Comparison of ENCODE assay signal across 1 cellular context in genomic region chr22:39520054-39520873, GRCh38.
A peak's percentile ranks its signal among the peaks of the same experiment; 100 is the strongest.
TF ChIP-seq lines count a peak whose summit lies in the region.

A gene with protein sequence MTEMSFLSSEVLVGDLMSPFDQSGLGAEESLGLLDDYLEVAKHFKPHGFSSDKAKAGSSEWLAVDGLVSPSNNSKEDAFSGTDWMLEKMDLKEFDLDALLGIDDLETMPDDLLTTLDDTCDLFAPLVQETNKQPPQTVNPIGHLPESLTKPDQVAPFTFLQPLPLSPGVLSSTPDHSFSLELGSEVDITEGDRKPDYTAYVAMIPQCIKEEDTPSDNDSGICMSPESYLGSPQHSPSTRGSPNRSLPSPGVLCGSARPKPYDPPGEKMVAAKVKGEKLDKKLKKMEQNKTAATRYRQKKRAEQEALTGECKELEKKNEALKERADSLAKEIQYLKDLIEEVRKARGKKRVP (plus strand): TSS chr22:39520562. CDS start chr22:39521446, 884 bp downstream.

TF ChIP-seq in HepG2, 621 proteins besides CTCF, POLR2A, EP300 and RAD21 (continued from another document and continues in another):
- TF ChIP-seq, protein P1, sequence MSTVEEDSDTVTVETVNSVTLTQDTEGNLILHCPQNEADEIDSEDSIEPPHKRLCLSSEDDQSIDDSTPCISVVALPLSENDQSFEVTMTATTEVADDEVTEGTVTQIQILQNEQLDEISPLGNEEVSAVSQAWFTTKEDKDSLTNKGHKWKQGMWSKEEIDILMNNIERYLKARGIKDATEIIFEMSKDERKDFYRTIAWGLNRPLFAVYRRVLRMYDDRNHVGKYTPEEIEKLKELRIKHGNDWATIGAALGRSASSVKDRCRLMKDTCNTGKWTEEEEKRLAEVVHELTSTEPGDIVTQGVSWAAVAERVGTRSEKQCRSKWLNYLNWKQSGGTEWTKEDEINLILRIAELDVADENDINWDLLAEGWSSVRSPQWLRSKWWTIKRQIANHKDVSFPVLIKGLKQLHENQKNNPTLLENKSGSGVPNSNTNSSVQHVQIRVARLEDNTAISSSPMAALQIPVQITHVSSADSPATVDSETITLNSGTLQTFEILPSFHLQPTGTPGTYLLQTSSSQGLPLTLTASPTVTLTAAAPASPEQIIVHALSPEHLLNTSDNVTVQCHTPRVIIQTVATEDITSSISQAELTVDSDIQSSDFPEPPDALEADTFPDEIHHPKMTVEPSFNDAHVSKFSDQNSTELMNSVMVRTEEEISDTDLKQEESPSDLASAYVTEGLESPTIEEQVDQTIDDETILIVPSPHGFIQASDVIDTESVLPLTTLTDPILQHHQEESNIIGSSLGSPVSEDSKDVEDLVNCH (CRISPR knock-in tag; IDR thresholded peaks at IDR 0.05) = no peak
- no peak for TF ChIP-seq FUBP1 (CRISPR knock-in tag; IDR thresholded peaks at IDR 0.05; ENCODE audit: borderline replicate concordance)
- TF ChIP-seq, protein P2, sequence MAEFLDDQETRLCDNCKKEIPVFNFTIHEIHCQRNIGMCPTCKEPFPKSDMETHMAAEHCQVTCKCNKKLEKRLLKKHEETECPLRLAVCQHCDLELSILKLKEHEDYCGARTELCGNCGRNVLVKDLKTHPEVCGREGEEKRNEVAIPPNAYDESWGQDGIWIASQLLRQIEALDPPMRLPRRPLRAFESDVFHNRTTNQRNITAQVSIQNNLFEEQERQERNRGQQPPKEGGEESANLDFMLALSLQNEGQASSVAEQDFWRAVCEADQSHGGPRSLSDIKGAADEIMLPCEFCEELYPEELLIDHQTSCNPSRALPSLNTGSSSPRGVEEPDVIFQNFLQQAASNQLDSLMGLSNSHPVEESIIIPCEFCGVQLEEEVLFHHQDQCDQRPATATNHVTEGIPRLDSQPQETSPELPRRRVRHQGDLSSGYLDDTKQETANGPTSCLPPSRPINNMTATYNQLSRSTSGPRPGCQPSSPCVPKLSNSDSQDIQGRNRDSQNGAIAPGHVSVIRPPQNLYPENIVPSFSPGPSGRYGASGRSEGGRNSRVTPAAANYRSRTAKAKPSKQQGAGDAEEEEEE (CRISPR knock-in tag; IDR thresholded peaks at IDR 0.05; ENCODE audit: borderline replicate concordance) = 0 out of 2 replicates have a peak, but pooled peaks have one; percentile 52
- TF ChIP-seq, protein P3, sequence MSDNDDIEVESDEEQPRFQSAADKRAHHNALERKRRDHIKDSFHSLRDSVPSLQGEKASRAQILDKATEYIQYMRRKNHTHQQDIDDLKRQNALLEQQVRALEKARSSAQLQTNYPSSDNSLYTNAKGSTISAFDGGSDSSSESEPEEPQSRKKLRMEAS (IDR thresholded peaks at IDR 0.05) = peak; percentile 28
- TF ChIP-seq, protein P4, sequence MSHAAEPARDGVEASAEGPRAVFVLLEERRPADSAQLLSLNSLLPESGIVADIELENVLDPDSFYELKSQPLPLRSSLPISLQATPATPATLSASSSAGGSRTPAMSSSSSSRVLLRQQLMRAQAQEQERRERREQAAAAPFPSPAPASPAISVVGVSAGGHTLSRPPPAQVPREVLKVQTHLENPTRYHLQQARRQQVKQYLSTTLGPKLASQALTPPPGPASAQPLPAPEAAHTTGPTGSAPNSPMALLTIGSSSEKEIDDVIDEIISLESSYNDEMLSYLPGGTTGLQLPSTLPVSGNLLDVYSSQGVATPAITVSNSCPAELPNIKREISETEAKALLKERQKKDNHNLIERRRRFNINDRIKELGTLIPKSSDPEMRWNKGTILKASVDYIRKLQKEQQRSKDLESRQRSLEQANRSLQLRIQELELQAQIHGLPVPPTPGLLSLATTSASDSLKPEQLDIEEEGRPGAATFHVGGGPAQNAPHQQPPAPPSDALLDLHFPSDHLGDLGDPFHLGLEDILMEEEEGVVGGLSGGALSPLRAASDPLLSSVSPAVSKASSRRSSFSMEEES (CRISPR knock-in tag; IDR thresholded peaks at IDR 0.05) = peak; percentile 88
- TF ChIP-seq HNF4G (IDR thresholded peaks at IDR 0.05; ENCODE audit: borderline replicate concordance, low read depth, low read length) = peak; percentile 22; the same call in 1 of the 2 replicates
- TF ChIP-seq HNF4G (CRISPR knock-in tag; IDR thresholded peaks at IDR 0.05; ENCODE audit: borderline replicate concordance, low read depth) = peak; percentile 64; the same call in 1 of the 2 replicates
- TF ChIP-seq DZIP1 (CRISPR knock-in tag; IDR thresholded peaks at IDR 0.05) = peak; percentile 86; the same call in 1 of the 2 replicates
- TF ChIP-seq JUND (CRISPR knock-in tag; IDR thresholded peaks at IDR 0.05) = no peak
- TF ChIP-seq ZNF10 (CRISPR knock-in tag; IDR thresholded peaks at IDR 0.05; ENCODE audit: borderline replicate concordance, low read depth) = 0 out of 2 replicates have a peak, but pooled peaks have one; percentile 63
- no peak for TF ChIP-seq MEIS1 (CRISPR knock-in tag; IDR thresholded peaks at IDR 0.05; ENCODE audit: borderline replicate concordance)
- TF ChIP-seq POLR2G (IDR thresholded peaks at IDR 0.05; ENCODE audit: low read depth, low read length) = peak; percentile 98
- TF ChIP-seq ZNF569 (CRISPR knock-in tag; IDR thresholded peaks at IDR 0.05; ENCODE audit: borderline replicate concordance) = no peak
- TF ChIP-seq ARID4A (CRISPR knock-in tag; IDR thresholded peaks at IDR 0.05; ENCODE audit: borderline replicate concordance) = peak; percentile 67; the same call in 1 of the 2 replicates
- TF ChIP-seq, protein P5, sequence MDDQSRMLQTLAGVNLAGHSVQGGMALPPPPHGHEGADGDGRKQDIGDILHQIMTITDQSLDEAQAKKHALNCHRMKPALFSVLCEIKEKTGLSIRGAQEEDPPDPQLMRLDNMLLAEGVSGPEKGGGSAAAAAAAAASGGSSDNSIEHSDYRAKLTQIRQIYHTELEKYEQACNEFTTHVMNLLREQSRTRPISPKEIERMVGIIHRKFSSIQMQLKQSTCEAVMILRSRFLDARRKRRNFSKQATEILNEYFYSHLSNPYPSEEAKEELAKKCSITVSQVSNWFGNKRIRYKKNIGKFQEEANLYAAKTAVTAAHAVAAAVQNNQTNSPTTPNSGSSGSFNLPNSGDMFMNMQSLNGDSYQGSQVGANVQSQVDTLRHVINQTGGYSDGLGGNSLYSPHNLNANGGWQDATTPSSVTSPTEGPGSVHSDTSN (CRISPR knock-in tag; IDR thresholded peaks at IDR 0.05; ENCODE audit: borderline replicate concordance) = peak; percentile 86; the same call in 1 of the 2 replicates
- no peak; the same call in 1 of the 2 replicates for TF ChIP-seq ZFP82 (CRISPR knock-in tag; IDR thresholded peaks at IDR 0.05; ENCODE audit: borderline replicate concordance)
- no peak for TF ChIP-seq GTF3A (CRISPR knock-in tag; conservative IDR thresholded peaks at IDR 0.05)
- TF ChIP-seq ZSCAN9 (CRISPR knock-in tag; IDR thresholded peaks at IDR 0.05; ENCODE audit: borderline replicate concordance) = peak; percentile 74
- TF ChIP-seq ATF1 (CRISPR knock-in tag; IDR thresholded peaks at IDR 0.05) = peak; percentile 83
- peak; percentile 79; the same call in 1 of the 2 replicates for TF ChIP-seq ZNF264 (CRISPR knock-in tag; IDR thresholded peaks at IDR 0.05)
- peak; percentile 89; the same call in 1 of the 2 replicates for TF ChIP-seq ZNF788 (CRISPR knock-in tag; IDR thresholded peaks at IDR 0.05; ENCODE audit: borderline replicate concordance)
- peak; percentile 87 for TF ChIP-seq KAT7 (CRISPR knock-in tag; IDR thresholded peaks at IDR 0.05; ENCODE audit: borderline replicate concordance)
- no peak for TF ChIP-seq ZNF512B (CRISPR knock-in tag; IDR thresholded peaks at IDR 0.05; ENCODE audit: borderline replicate concordance)
- peak; percentile 51; the same call in 1 of the 2 replicates for TF ChIP-seq ZNF224 (CRISPR knock-in tag; IDR thresholded peaks at IDR 0.05)
- TF ChIP-seq HIC2 (CRISPR knock-in tag; IDR thresholded peaks at IDR 0.05; ENCODE audit: low read depth) = peak; percentile 77
- no peak for TF ChIP-seq ZNF629 (CRISPR knock-in tag; conservative IDR thresholded peaks at IDR 0.05)
